In genomic region chr17:32275060-32276042, GRCh38 we compare ENCODE assay signal across 9 cellular contexts. TPM values are rescaled to one million over a fixed set of nuclear protein-coding genes. Genes with fewer than 3 reads are reported as not detected.
DNase-seq lines count a peak whose midpoint lies in the region; ATAC-seq, FAIRE-seq and TF ChIP-seq lines count a peak whose summit lies in the region.
"Had no signal": no experiment of that assay in that cellular context is flagged by ENCODE, and none has a peak within 500 bp of the region (broad histone marks: within the 10 kb centered on the region; RNA-seq: fewer than 3 reads in every experiment).

No MANE protein-coding gene starts in this region.

- no peaks in the 10 kb centered on the region for H3K27me3 ChIP-seq in breast epithelium

- DNase-seq in MCF 10A (ENCODE audit: unreplicated experiment) (peak; percentile 83), breast epithelium (ENCODE audit: low spot score in 2 of 2) (no peak), RCC 7860 (ENCODE audit: low spot score) (peak; percentile 76), foreskin fibroblast (peak; percentile 84 to 94), stromal cell of bone marrow (ENCODE audit: low read depth) (peak; percentile 58), NCI-H187 treated with DMSO at 0.1 percent for 48 hours (lab: John Stamatoyannopoulos, UW) (no peak)

- TF ChIP-seq CTCF in MCF 10A (IDR thresholded peaks at IDR 0.05; ENCODE audit: unreplicated experiment) = no peak
- TF ChIP-seq CTCF in breast epithelium (IDR thresholded peaks at IDR 0.05) = no peak
- TF ChIP-seq CTCF in foreskin fibroblast (IDR thresholded peaks at IDR 0.05; ENCODE audit: low read depth, low read length) = no peak

- H3K36me3 Mint-ChIP-seq in MCF 10A (ENCODE audit: insufficient read depth, unreplicated experiment) = no peaks in the 10 kb centered on the region

- H3K27ac Mint-ChIP-seq in MCF 10A (ENCODE audit: low read depth, unreplicated experiment) = no peak overlapping the region

- H3K9me3 Mint-ChIP-seq in MCF 10A (ENCODE audit: unreplicated experiment) = no peaks in the 10 kb centered on the region

- H3K4me1 Mint-ChIP-seq in MCF 10A (ENCODE audit: insufficient read depth, unreplicated experiment) = peaks cover 6% of the 10 kb centered on the region

- peaks cover 28% of the 10 kb centered on the region for H3K27me3 Mint-ChIP-seq in MCF 10A (ENCODE audit: insufficient read depth, unreplicated experiment)

- no peak overlapping the region for H3K4me3 Mint-ChIP-seq in MCF 10A (ENCODE audit: unreplicated experiment)

- intact Hi-C loops in MCF 10A (cut with micrococcal nuclease) (no loop called here), breast epithelium (cut with DNase I; ENCODE audit: low total_unique reads) (no loop called here)

- POLR2A ChIA-PET in MCF 10A (lab: Yijun Ruan, JAX) = no interaction called here

- H3K27ac ChIP-seq in breast epithelium = no peak overlapping the region

- peak; percentile 84 for FAIRE-seq in RCC 7860 (lab: Jason Lieb, UNC)
- FAIRE-seq: G401.6 had no signal

- ATAC-seq in GM18907 (IDR thresholded peaks at IDR 0.05; ENCODE audit: unreplicated experiment) = no peak
- ATAC-seq in GM21515 (IDR thresholded peaks at IDR 0.05; ENCODE audit: unreplicated experiment) = no peak

- H3K9me3 ChIP-seq in breast epithelium = no peaks in the 10 kb centered on the region

- H3K4me1 ChIP-seq in breast epithelium = no peaks in the 10 kb centered on the region

- CTCF ChIA-PET in MCF 10A (lab: Yijun Ruan, JAX) = interaction anchor here (0.7 kb wide), 1 partner anchor 17 kb away, joined by 5 read pairs; no protein-coding TSS in a partner anchor

- H3K36me3 ChIP-seq in breast epithelium = no peaks in the 10 kb centered on the region

- TF ChIP-seq POLR2A in breast epithelium (IDR thresholded peaks at IDR 0.05) = no peak

- no TSS peak for BruUV-seq in MCF 10A (replicated peaks; lab: Mats Ljungman, UMichigan)

- no peak overlapping the region for H3K4me3 ChIP-seq in breast epithelium
- H3K4me3 ChIP-seq in foreskin fibroblast (ENCODE audit: low read depth in 1 of 2, low read length in 2 of 2) = no peak overlapping the region

RNA-seq across cellular contexts. Expression of gene RHBDL3, which starts 9.7 kb away (rescaled TPM):
- not detected in 2 replicates for total RNA-seq in MCF 10A (2022)
- total RNA-seq in breast epithelium = 1 to 10 TPM in 1 of 3 donors, under 1 TPM in 2; 0.16 to 2.0 (median 0.73) TPM

Comparison
In these comparisons a context has a peak if more than half of its experiments do, and no peak if none do; other contexts are left out.
1. DNase-seq: peak in MCF 10A (single experiment), RCC 7860 (single experiment), foreskin fibroblast (2 of 2) and stromal cell of bone marrow (single experiment); none in breast epithelium (0 of 2) and NCI-H187 treated with DMSO at 0.1 percent for 48 hours (single experiment).